In the genomic region with DNA sequence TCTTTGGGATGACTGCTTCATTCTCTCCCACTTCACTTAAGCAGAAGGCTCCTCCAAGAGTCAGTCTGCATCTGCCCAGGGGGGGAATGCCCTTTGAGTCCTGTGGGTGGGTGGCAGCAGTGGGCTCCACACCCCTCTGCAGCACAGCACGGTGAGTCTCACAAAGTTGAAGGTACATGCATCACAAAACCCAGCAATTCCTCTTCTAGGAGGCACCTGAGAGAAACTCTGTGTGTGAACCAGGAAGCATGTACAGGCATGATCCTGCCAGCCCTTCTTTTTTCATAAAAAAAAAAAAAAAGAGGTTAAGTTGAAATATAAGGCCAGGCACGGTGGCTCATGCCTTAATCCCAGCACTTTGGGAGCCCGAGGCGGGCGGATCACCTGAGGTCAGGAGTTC, we compare ENCODE assay signal across 17 cellular contexts.
A peak's percentile ranks its signal among the peaks of the same experiment; 100 is the strongest.
DNase-seq lines count a peak whose midpoint lies in the region; ATAC-seq and TF ChIP-seq lines count a peak whose summit lies in the region.
"Had no signal": no experiment of that assay in that cellular context is flagged by ENCODE, and none has a peak within 500 bp of the region (broad histone marks: within the 10 kb centered on the region; RNA-seq: fewer than 3 reads in every experiment).

No MANE protein-coding gene starts in this region.

- H3K4me1 Mint-ChIP-seq in mesothelial cell of epicardium (peaks cover 2% of the 10 kb centered on the region), CD14-positive monocyte (no peaks in the 10 kb centered on the region)
- H3K4me1 Mint-ChIP-seq: CD4-positive, CD25-positive, alpha-beta regulatory T cell had no signal

- WGBS in aorta, 2 donors, result 87 to 92% methylated on average over 5 of the region's 5 CpGs

- intact Hi-C loops in aorta (cut with DNase I), result no loop called here
- intact Hi-C loops in cardiac septum (cut with DNase I), result no loop called here
- intact Hi-C loops in CD14-positive monocyte (cut with micrococcal nuclease), result no loop called here

- H3K27ac Mint-ChIP-seq in mesothelial cell of epicardium (peak overlapping the region; percentile 40), CD14-positive monocyte (no peak overlapping the region)
- H3K27ac Mint-ChIP-seq: CD4-positive, CD25-positive, alpha-beta regulatory T cell had no signal

- no peak overlapping the region for H3K27ac ChIP-seq in aorta (ENCODE audit: low read depth in 1 of 2, low read length in 2 of 2)
- H3K27ac ChIP-seq: BLaER1, HL-60 had no signal

- no peaks in the 10 kb centered on the region for H3K27me3 ChIP-seq in aorta (ENCODE audit: control insufficient read depth in 1 of 2, insufficient read depth in 2 of 2, low read length in 1 of 2)
- H3K27me3 ChIP-seq: BLaER1 had no signal

- no peak overlapping the region for H3K4me3 Mint-ChIP-seq in mesothelial cell of epicardium
- H3K4me3 Mint-ChIP-seq in CD14-positive monocyte, result no peak overlapping the region
- H3K4me3 Mint-ChIP-seq: CD4-positive, CD25-positive, alpha-beta regulatory T cell had no signal

- peak; percentile 20 for ATAC-seq in aorta (ENCODE audit: low FRiP score)
- ATAC-seq: HCT116 had no signal

- peak; percentile 4 for DNase-seq in NCI-H2171 treated with DMSO at 0.1 percent for 48 hours (lab: John Stamatoyannopoulos, UW)
- no peak for DNase-seq in NCI-H2171 (lab: John Stamatoyannopoulos, UW)
- DNase-seq in epithelial cell of esophagus (ENCODE audit: low read depth), result peak; percentile 49
- no peak for DNase-seq in mesothelial cell of epicardium (ENCODE audit: low spot score in 2 of 2, unreplicated experiment in 2 of 2)
- no peak for DNase-seq in aorta
- DNase-seq in midbrain (lab: John Stamatoyannopoulos, UW), result no peak
- DNase-seq in cardiac septum (ENCODE audit: low spot score), result no peak
- no peak for DNase-seq in CD14-positive monocyte (ENCODE audit: low spot score)
- DNase-seq: 8988T; AML-193; Calu3; CD4-positive, CD25-positive, alpha-beta regulatory T cell; DMS 273 treated with DMSO at 0.1 percent for 48 hours had no signal

- H3K4me1 ChIP-seq in aorta (ENCODE audit: control insufficient read depth in 1 of 2, insufficient read depth in 2 of 2, low read length in 2 of 2), result no peaks in the 10 kb centered on the region
- H3K4me1 ChIP-seq: BLaER1 had no signal

- H3K9me3 Mint-ChIP-seq in mesothelial cell of epicardium (peaks cover 9% of the 10 kb centered on the region), CD14-positive monocyte (peaks cover 0 to 2% (median 0%) of the 10 kb centered on the region in 7 donors)

- peaks cover 0 to 16% of the 10 kb centered on the region in 2 donors for H3K36me3 ChIP-seq in aorta (ENCODE audit: control insufficient read depth in 1 of 2, insufficient read depth in 2 of 2, low read length in 1 of 2)
- H3K36me3 ChIP-seq: BLaER1 had no signal

- H3K27me3 Mint-ChIP-seq in mesothelial cell of epicardium (ENCODE audit: low read depth) (peaks cover 9% of the 10 kb centered on the region), CD14-positive monocyte (ENCODE audit: low read depth in 3 of 3) (peaks cover 3 to 14% (median 4%) of the 10 kb centered on the region in 3 donors)

- TF ChIP-seq CTCF in epithelial cell of esophagus (IDR thresholded peaks at IDR 0.05; ENCODE audit: insufficient read depth, low read depth, low read length, missing control alignments), result no peak
- TF ChIP-seq CTCF in mesothelial cell of epicardium (IDR thresholded peaks at IDR 0.05; ENCODE audit: unreplicated experiment), result no peak
- TF ChIP-seq CTCF in CD14-positive monocyte (IDR thresholded peaks at IDR 0.05), result no peak

- H3K9me3 ChIP-seq in aorta (ENCODE audit: control insufficient read depth, low read length), result peaks cover 3% of the 10 kb centered on the region
- H3K9me3 ChIP-seq: BLaER1 had no signal

- H3K36me3 Mint-ChIP-seq in mesothelial cell of epicardium (no peaks in the 10 kb centered on the region), CD14-positive monocyte (no peaks in the 10 kb centered on the region)
- H3K36me3 Mint-ChIP-seq: CD4-positive, CD25-positive, alpha-beta regulatory T cell had no signal

- H3K4me3 ChIP-seq in epithelial cell of esophagus (ENCODE audit: low read length) (no peak overlapping the region), aorta (ENCODE audit: low read length in 2 of 2) (no peak overlapping the region)
- H3K4me3 ChIP-seq: BLaER1, GM12878 had no signal

Comparison
In these comparisons a context has a peak if more than half of its experiments do, and no peak if none do; other contexts are left out.
1. DNase-seq: peak in NCI-H2171 treated with DMSO at 0.1 percent for 48 hours (single experiment) and epithelial cell of esophagus (single experiment); none in NCI-H2171 (single experiment), mesothelial cell of epicardium (0 of 2), aorta (0 of 2), midbrain (single experiment), cardiac septum (single experiment) and CD14-positive monocyte (single experiment).